ENCODE assay signal across 8 cellular contexts in the genomic region with DNA sequence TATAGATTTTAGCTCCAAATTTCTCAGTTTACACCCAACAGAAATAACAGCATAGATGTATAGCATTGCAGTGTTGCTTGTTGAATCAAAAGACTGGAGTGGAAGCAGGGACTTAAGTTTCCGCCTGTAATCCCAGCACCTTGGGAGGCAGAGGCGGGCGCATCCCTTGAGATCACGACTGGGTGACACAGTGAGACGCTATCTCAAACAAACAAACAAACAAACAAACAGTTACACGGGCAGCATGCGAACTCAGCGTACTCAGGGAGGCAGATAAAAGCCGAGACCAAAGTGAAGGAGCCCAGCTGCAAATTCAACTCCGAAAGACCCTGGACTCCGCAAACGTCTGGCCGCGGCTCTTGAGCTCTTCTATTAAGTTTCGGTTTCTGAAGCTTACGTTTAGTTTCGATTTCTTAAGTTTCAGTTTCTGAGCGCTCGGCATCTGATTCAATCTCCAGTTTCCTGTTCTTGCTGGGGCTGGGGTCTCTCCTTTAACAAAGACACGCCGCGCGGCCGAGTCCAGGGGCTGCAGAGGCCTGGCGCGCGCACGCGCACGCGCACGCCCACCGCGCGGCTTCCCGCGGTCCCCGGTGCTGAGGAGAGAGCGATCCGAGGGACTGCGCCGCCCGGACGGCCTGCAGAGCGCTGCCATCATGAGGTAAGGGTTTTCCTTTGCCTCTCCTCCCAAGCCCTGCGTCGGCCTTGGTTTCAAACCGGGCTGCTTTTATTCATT.
DNase-seq lines count a peak whose midpoint lies in the region; ATAC-seq and TF ChIP-seq lines count a peak whose summit lies in the region.

TSS of gene IFIT5 (plus strand) at position 423 of the 733 bp plus-strand sequence. CDS start at position 654, 231 bp downstream.

- H3K4me3 ChIP-seq in epithelial cell of esophagus (ENCODE audit: low read length): peak within 1 kb of the TSS; percentile 72

- TF ChIP-seq CTCF in C4-2B (conservative IDR thresholded peaks at IDR 0.05) (no peak), epithelial cell of esophagus (IDR thresholded peaks at IDR 0.05; ENCODE audit: insufficient read depth, low read depth, low read length, missing control alignments) (no peak)

- peak within 1 kb of the TSS; percentile 38 for H3K27ac ChIP-seq in C4-2B

- DNase-seq in NOMO-1 treated with dmso at 0.1 percent for 144 hours (lab: John Stamatoyannopoulos, UW; ENCODE audit: unreplicated experiment): peak; percentile 76
- peak; percentile 43 for DNase-seq in activated T-cell treated with anti-CD3 and anti-CD28 coated beads for 4 hours
- peak; percentile 65 for DNase-seq in epithelial cell of esophagus (ENCODE audit: low read depth)
- DNase-seq in midbrain (lab: John Stamatoyannopoulos, UW): peak; percentile 89
- DNase-seq in stimulated activated CD8-positive, alpha-beta memory T cell treated with anti-CD3 and anti-CD28 coated beads, Interleukin-15, amount 100 ng/mL, for 48 hours (ENCODE audit: low read depth in 2 of 2): peak; percentile 37 to 51

- ATAC-seq in GM19324 (IDR thresholded peaks at IDR 0.05; ENCODE audit: low FRiP score, unreplicated experiment): peak; percentile 83
- ATAC-seq in HG03457 (IDR thresholded peaks at IDR 0.05; ENCODE audit: unreplicated experiment): peak; percentile 52

Comparison
In these comparisons a context has a peak if more than half of its experiments do, and no peak if none do; other contexts are left out.
1. Peak in every context shown above with its lines: DNase-seq, ATAC-seq, H3K4me3 ChIP-seq and H3K27ac ChIP-seq.